Comparison of ENCODE assay signal across 10 cellular contexts in genomic region chr9:79489241-79490000, GRCh38.
DNase-seq lines count a peak whose midpoint lies in the region; ATAC-seq and TF ChIP-seq lines count a peak whose summit lies in the region.
"Had no signal": no experiment of that assay in that cellular context is flagged by ENCODE, and none has a peak within 500 bp of the region (broad histone marks: within the 10 kb centered on the region; RNA-seq: fewer than 3 reads in every experiment).

No MANE protein-coding gene starts in this region.

- H4K20me1 ChIP-seq in fibroblast of lung (ENCODE audit: control insufficient read depth, extremely low read depth, insufficient read depth, low read length) = no peaks in the 10 kb centered on the region

- DNase-seq in Daoy (ENCODE audit: low read depth) (peak; percentile 79), NOMO-1 treated with DMSO at 0.1 percent for 48 hours (lab: John Stamatoyannopoulos, UW; ENCODE audit: unreplicated experiment) (peak; percentile 36), fibroblast of lung (ENCODE audit: low read depth in 2 of 2) (peak; percentile 35 to 87), omental fat pad (ENCODE audit: low spot score) (no peak), aorta (no peak)
- DNase-seq in activated CD4-positive, alpha-beta T cell treated with anti-CD3 and anti-CD28 coated beads, Interleukin-2, amount 50 U/mL, for 4 hours = no peak
- DNase-seq: sigmoid colon had no signal

- TF ChIP-seq CTCF in fibroblast of lung (conservative IDR thresholded peaks at IDR 0.05 in 1 of 2, IDR thresholded peaks at IDR 0.05 in 1 of 2; ENCODE audit: low read depth in 1 of 2, low read length in 2 of 2) (no peak), omental fat pad (IDR thresholded peaks at IDR 0.05) (no peak), gastroesophageal sphincter (IDR thresholded peaks at IDR 0.05) (no peak)

- TF ChIP-seq POLR2A in gastroesophageal sphincter (IDR thresholded peaks at IDR 0.05) = no peak

- H3K4me3 ChIP-seq in fibroblast of lung (replicated peaks in 1 of 4; ENCODE audit: control extremely low read depth in 1 of 4, insufficient read depth in 1 of 4, low read depth in 3 of 4, low read length in 4 of 4) (no peak overlapping the region), gastroesophageal sphincter (no peak overlapping the region), aorta (ENCODE audit: low read length in 2 of 2) (no peak overlapping the region)
- H3K4me3 ChIP-seq: sigmoid colon, SK-N-MC had no signal

- no peaks in the 10 kb centered on the region for H3K9me3 ChIP-seq in fibroblast of lung (ENCODE audit: control insufficient read depth, insufficient read depth, low read depth, low read length)
- no peaks in the 10 kb centered on the region for H3K9me3 ChIP-seq in gastroesophageal sphincter
- H3K9me3 ChIP-seq in aorta (ENCODE audit: control insufficient read depth, low read length) = peaks cover 2% of the 10 kb centered on the region

- TF ChIP-seq EP300 in gastroesophageal sphincter (IDR thresholded peaks at IDR 0.05) = no peak

- H2AFZ ChIP-seq in fibroblast of lung (ENCODE audit: low read length) = peak overlapping the region; percentile 10

- no peak overlapping the region for H3K9ac ChIP-seq in fibroblast of lung (ENCODE audit: insufficient read depth, low read length)

- ATAC-seq in omental fat pad (ENCODE audit: low FRiP score) = peak; percentile 53
- ATAC-seq in gastroesophageal sphincter = no peak
- no peak for ATAC-seq in HG03280 (IDR thresholded peaks at IDR 0.05; ENCODE audit: unreplicated experiment)
- ATAC-seq in aorta (ENCODE audit: low FRiP score) = no peak

- 67% methylated on average over 6 to 7 of the region's 7 CpGs for WGBS in gastroesophageal sphincter (ENCODE audit: low coverage in 1 of 2), 2 donors
- WGBS in aorta, 2 donors = 68 to 76% methylated on average over 7 of the region's 7 CpGs

- H3K36me3 ChIP-seq in fibroblast of lung (ENCODE audit: control insufficient read depth, insufficient read depth, low read length) = no peaks in the 10 kb centered on the region
- no peaks in the 10 kb centered on the region for H3K36me3 ChIP-seq in gastroesophageal sphincter
- H3K36me3 ChIP-seq in aorta (ENCODE audit: control insufficient read depth in 1 of 2, insufficient read depth in 2 of 2, low read length in 1 of 2) = no peaks in the 10 kb centered on the region
- H3K36me3 ChIP-seq: sigmoid colon had no signal

- H3K27me3 ChIP-seq in fibroblast of lung (ENCODE audit: control insufficient read depth, insufficient read depth, low read length) (no peaks in the 10 kb centered on the region), gastroesophageal sphincter (no peaks in the 10 kb centered on the region), aorta (ENCODE audit: control insufficient read depth in 1 of 2, insufficient read depth in 2 of 2, low read length in 1 of 2) (no peaks in the 10 kb centered on the region)
- H3K27me3 ChIP-seq: sigmoid colon had no signal

- H3K27ac ChIP-seq in fibroblast of lung (ENCODE audit: insufficient read depth, low read length) = no peak overlapping the region
- no peak overlapping the region for H3K27ac ChIP-seq in gastroesophageal sphincter
- H3K27ac ChIP-seq in aorta (ENCODE audit: low read depth in 1 of 2, low read length in 2 of 2) = no peak overlapping the region
- H3K27ac ChIP-seq: sigmoid colon, SK-N-MC had no signal

- peak overlapping the region; percentile 40 for H3K4me2 ChIP-seq in fibroblast of lung (ENCODE audit: extremely low read depth, insufficient read depth, low read length)

- H3K79me2 ChIP-seq in fibroblast of lung (ENCODE audit: control insufficient read depth, insufficient read depth, low read length) = no peaks in the 10 kb centered on the region

- intact Hi-C loops in aorta (cut with DNase I) = no loop called here

- H3K4me1 ChIP-seq in fibroblast of lung (ENCODE audit: control insufficient read depth, extremely low read depth, insufficient read depth, low read length) = no peaks in the 10 kb centered on the region
- H3K4me1 ChIP-seq in gastroesophageal sphincter = no peaks in the 10 kb centered on the region
- H3K4me1 ChIP-seq in aorta (ENCODE audit: control insufficient read depth in 1 of 2, insufficient read depth in 2 of 2, low read length in 2 of 2) = no peaks in the 10 kb centered on the region
- H3K4me1 ChIP-seq: sigmoid colon had no signal

Comparison
In these comparisons a context has a peak if more than half of its experiments do, and no peak if none do; other contexts are left out.
1. DNase-seq: peak in Daoy (single experiment), NOMO-1 treated with DMSO at 0.1 percent for 48 hours (single experiment) and fibroblast of lung (2 of 2); none in omental fat pad (single experiment), activated CD4-positive, alpha-beta T cell treated with anti-CD3 and anti-CD28 coated beads, Interleukin-2, amount 50 U/mL, for 4 hours (0 of 2) and aorta (0 of 2).